ENCODE assay signal across 13 cellular contexts in the genomic region with DNA sequence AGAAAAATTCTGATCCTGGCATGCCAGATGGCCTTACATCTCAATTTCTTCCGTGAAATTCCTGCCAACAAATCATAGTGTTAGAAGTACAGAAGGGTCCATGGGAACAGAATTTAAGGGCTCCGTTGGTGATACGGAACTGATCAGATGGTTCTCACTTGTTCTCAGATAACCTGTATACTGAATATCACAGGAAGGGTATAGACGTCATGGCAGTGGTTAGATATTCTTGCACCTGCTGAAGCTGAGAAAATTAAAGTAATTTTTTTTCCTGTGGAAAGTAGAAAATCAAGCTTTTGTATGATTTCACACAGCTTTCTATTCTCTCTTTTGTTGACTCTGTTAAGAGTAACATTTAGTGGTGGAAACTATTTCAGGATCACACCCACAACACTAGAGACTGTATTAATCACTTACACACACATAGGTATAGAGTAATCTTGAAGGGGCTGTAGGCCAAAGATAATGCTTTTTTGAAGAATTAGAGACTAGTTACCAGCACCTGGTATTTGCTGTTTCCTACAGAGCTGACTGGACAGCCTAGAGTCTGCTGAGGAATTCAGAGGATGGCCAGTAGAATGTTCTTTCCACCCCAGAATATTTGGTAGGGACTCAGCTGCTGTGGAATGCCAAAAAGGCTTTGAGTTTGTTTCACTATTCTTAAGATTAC. TPM values are rescaled to one million over a fixed set of nuclear protein-coding genes. Genes with fewer than 3 reads are reported as not detected.
DNase-seq lines count a peak whose midpoint lies in the region; ATAC-seq and TF ChIP-seq lines count a peak whose summit lies in the region.
"Had no signal": no experiment of that assay in that cellular context is flagged by ENCODE, and none has a peak within 500 bp of the region (broad histone marks: within the 10 kb centered on the region; RNA-seq: fewer than 3 reads in every experiment).

No MANE protein-coding gene starts in this region.

- no peaks in the 10 kb centered on the region for H3K27me3 Mint-ChIP-seq in activated naive CD4-positive, alpha-beta T cell treated with anti-CD3 and anti-CD28 coated beads, Interleukin-2, amount 50 U/mL, for 24 hours
- H3K27me3 Mint-ChIP-seq in H9 (ENCODE audit: low read depth): no peaks in the 10 kb centered on the region

- H3K9me3 Mint-ChIP-seq in activated naive CD4-positive, alpha-beta T cell treated with anti-CD3 and anti-CD28 coated beads, Interleukin-2, amount 50 U/mL, for 24 hours: no peaks in the 10 kb centered on the region
- no peaks in the 10 kb centered on the region for H3K9me3 Mint-ChIP-seq in activated naive CD4-positive, alpha-beta T cell treated with anti-CD3 and anti-CD28 coated beads, Interleukin-2, amount 50 U/mL, for 72 hours
- H3K9me3 Mint-ChIP-seq in H9: no peaks in the 10 kb centered on the region

- H3K4me3 ChIP-seq in thymus (ENCODE audit: low read length): no peak overlapping the region
- no peak overlapping the region for H3K4me3 ChIP-seq in effector memory CD4-positive, alpha-beta T cell (ENCODE audit: insufficient read depth, low read depth, low read length, poor library complexity, severe bottlenecking)
- H3K4me3 ChIP-seq: heart left ventricle, skin epidermis had no signal

- H3K79me1 ChIP-seq in H9 (ENCODE audit: insufficient read depth, low read depth, low read length, poor library complexity, severe bottlenecking): peaks cover 2% of the 10 kb centered on the region

- H4K20me1 ChIP-seq in H9 (ENCODE audit: control insufficient read depth, insufficient read depth, insufficient read length): no peaks in the 10 kb centered on the region

- peaks cover 69% of the 10 kb centered on the region for H3K4me1 Mint-ChIP-seq in activated naive CD4-positive, alpha-beta T cell treated with anti-CD3 and anti-CD28 coated beads, Interleukin-2, amount 50 U/mL, for 24 hours
- peaks cover under 1 to 6% of the 10 kb centered on the region in 2 experiments for H3K4me1 Mint-ChIP-seq in H9

- H2AK5ac ChIP-seq in H9 (ENCODE audit: insufficient read length, low read length): no peak overlapping the region

- no peak overlapping the region for H3K9ac ChIP-seq in H9 (ENCODE audit: extremely low read depth, insufficient read length, low read length)

- 77% methylated on average over 4 of the region's 4 CpGs for WGBS in thymus
- no CpG with 5 or more reads among the region's 4 CpGs for WGBS in H9 (ENCODE audit: extremely low coverage, insufficient read length, low lambda C conversion rate)

- no peak overlapping the region for H3K56ac ChIP-seq in H9 (ENCODE audit: insufficient read length, low read depth, low read length)

- H3K27me3 ChIP-seq in thymus (ENCODE audit: control insufficient read depth, insufficient read depth) (no peaks in the 10 kb centered on the region), H9 (ENCODE audit: insufficient read depth, low read length) (no peaks in the 10 kb centered on the region)
- no peaks in the 10 kb centered on the region for H3K27me3 ChIP-seq in effector memory CD4-positive, alpha-beta T cell (replicated peaks; ENCODE audit: control insufficient read depth, insufficient read depth, low read length, poor library complexity, severe bottlenecking)
- H3K27me3 ChIP-seq: heart left ventricle had no signal

- no peak overlapping the region for H3T11ph ChIP-seq in H9 (ENCODE audit: low read length)

- H4K5ac ChIP-seq in H9 (ENCODE audit: insufficient read length, low read depth, low read length): no peak overlapping the region

- no peak overlapping the region for H3K4me2 ChIP-seq in H9 (ENCODE audit: insufficient read depth, insufficient read length, low read length)

- TF ChIP-seq CTCF in H9 (conservative IDR thresholded peaks at IDR 0.05): no peak

- no peak overlapping the region for H3K4ac ChIP-seq in H9 (ENCODE audit: low read depth, low read length)

- H2BK12ac ChIP-seq in H9 (ENCODE audit: insufficient read length, low read depth, low read length): no peak overlapping the region

- H3K79me2 ChIP-seq in H9 (ENCODE audit: insufficient read depth, low read length): peaks cover 13% of the 10 kb centered on the region; the same call in 1 of the 2 replicates

- H3K27ac ChIP-seq in thymus (ENCODE audit: low read depth) (peak overlapping the region; percentile 25), H9 (ENCODE audit: insufficient read length, low read depth, low read length) (no peak overlapping the region)
- no peak overlapping the region for H3K27ac ChIP-seq in effector memory CD4-positive, alpha-beta T cell (ENCODE audit: insufficient read depth, low read length, poor library complexity, severe bottlenecking)

- peak overlapping the region; percentile 95 for H3K27ac Mint-ChIP-seq in activated naive CD4-positive, alpha-beta T cell treated with anti-CD3 and anti-CD28 coated beads, Interleukin-2, amount 50 U/mL, for 24 hours
- peak overlapping the region; percentile 75 to 91 for H3K27ac Mint-ChIP-seq in activated naive CD4-positive, alpha-beta T cell treated with anti-CD3 and anti-CD28 coated beads, Interleukin-2, amount 50 U/mL, for 72 hours
- H3K27ac Mint-ChIP-seq in H9: no peak overlapping the region

- H4K91ac ChIP-seq in H9 (ENCODE audit: insufficient read length, low read depth, low read length): no peak overlapping the region

- H3K9me3 ChIP-seq in thymus (ENCODE audit: control insufficient read depth) (no peaks in the 10 kb centered on the region), H9 (ENCODE audit: control insufficient read depth, low read depth, low read length) (no peaks in the 10 kb centered on the region)
- H3K9me3 ChIP-seq in effector memory CD4-positive, alpha-beta T cell (ENCODE audit: control insufficient read depth, low read length): no peaks in the 10 kb centered on the region
- H3K9me3 ChIP-seq: heart left ventricle had no signal

- peaks cover 14% of the 10 kb centered on the region for H3K36me3 Mint-ChIP-seq in activated naive CD4-positive, alpha-beta T cell treated with anti-CD3 and anti-CD28 coated beads, Interleukin-2, amount 50 U/mL, for 24 hours
- H3K36me3 Mint-ChIP-seq in activated naive CD4-positive, alpha-beta T cell treated with anti-CD3 and anti-CD28 coated beads, Interleukin-2, amount 50 U/mL, for 72 hours: peaks cover 0 to 12% of the 10 kb centered on the region in 2 donors
- peaks cover 0 to 5% (median 0%) of the 10 kb centered on the region in 3 experiments; a peak in 3 of 7 replicates for H3K36me3 Mint-ChIP-seq in H9 (ENCODE audit: insufficient read depth in 1 of 3, low read depth in 3 of 3)

- no peak for DNase-seq in activated naive CD4-positive, alpha-beta T cell treated with anti-CD3 and anti-CD28 coated beads, Interleukin-2, amount 50 U/mL, for 16 hours
- DNase-seq in activated naive CD4-positive, alpha-beta T cell treated with anti-CD3 and anti-CD28 coated beads, Interleukin-2, amount 50 U/mL, for 72 hours (ENCODE audit: low spot score in 2 of 2): no peak
- peak; percentile 39 for DNase-seq in iris pigment epithelial cell (ENCODE audit: low read depth)
- no peak for DNase-seq in H9
- no peak for DNase-seq in AML-193 (lab: John Stamatoyannopoulos, UW)
- no peak for DNase-seq in effector memory CD4-positive, alpha-beta T cell
- DNase-seq: dermis blood vessel endothelial cell, heart left ventricle, NCI-H526 had no signal

- peak overlapping the region; percentile 75 for H3K4me3 Mint-ChIP-seq in activated naive CD4-positive, alpha-beta T cell treated with anti-CD3 and anti-CD28 coated beads, Interleukin-2, amount 50 U/mL, for 24 hours
- H3K4me3 Mint-ChIP-seq in H9: no peak overlapping the region

- H2AFZ ChIP-seq in H9 (ENCODE audit: low read length): no peak overlapping the region

- no peak overlapping the region for H2BK120ac ChIP-seq in H9 (ENCODE audit: low read depth, low read length, poor library complexity, severe bottlenecking)

- H2BK20ac ChIP-seq in H9 (ENCODE audit: low read depth, low read length, poor library complexity, severe bottlenecking): no peak overlapping the region

- H3K36me3 ChIP-seq in thymus (ENCODE audit: control insufficient read depth, insufficient read depth): no peaks in the 10 kb centered on the region
- H3K36me3 ChIP-seq in effector memory CD4-positive, alpha-beta T cell (ENCODE audit: control insufficient read depth, insufficient read depth, low read length): no peaks in the 10 kb centered on the region

- no peak overlapping the region for H4K8ac ChIP-seq in H9 (replicated peaks; ENCODE audit: insufficient read length, low read depth, low read length)

- H3K14ac ChIP-seq in H9 (ENCODE audit: insufficient read depth, low read length): no peak overlapping the region

- no peak overlapping the region for H2BK5ac ChIP-seq in H9 (ENCODE audit: insufficient read length, low read length)

- no peaks in the 10 kb centered on the region for H3K23me2 ChIP-seq in H9 (ENCODE audit: insufficient read length, low read depth, low read length, poor library complexity, severe bottlenecking)

- H3K4me1 ChIP-seq in thymus (ENCODE audit: control insufficient read depth, insufficient read depth, low read length) (peaks cover 5% of the 10 kb centered on the region), H9 (ENCODE audit: insufficient read depth, low read length) (peaks cover under 1% of the 10 kb centered on the region; the same call in 1 of the 2 replicates)
- H3K4me1 ChIP-seq in effector memory CD4-positive, alpha-beta T cell (ENCODE audit: control insufficient read depth, insufficient read depth, low read length, poor library complexity, severe bottlenecking): peaks cover 8% of the 10 kb centered on the region

- peak; percentile 92 to 97 for ATAC-seq in activated naive CD4-positive, alpha-beta T cell treated with anti-CD3 and anti-CD28 coated beads, Interleukin-2, amount 50 U/mL, for 72 hours
- ATAC-seq: HCT116, heart left ventricle had no signal

- H3K18ac ChIP-seq in H9 (ENCODE audit: insufficient read length, low read depth, low read length): no peak overlapping the region

- no peak overlapping the region for H2BK15ac ChIP-seq in H9 (ENCODE audit: low read depth, low read length)

- H3K23ac ChIP-seq in H9 (ENCODE audit: insufficient read length, low read depth, low read length): no peak overlapping the region

RNA-seq across cellular contexts. Expression of gene TENT4B, which starts 7.5 kb away (rescaled TPM):
- 10 to 100 TPM; 25.7 to 27.9 TPM for total RNA-seq in activated naive CD4-positive, alpha-beta T cell treated with anti-CD3 and anti-CD28 coated beads, Interleukin-2, amount 50 U/mL, for 72 hours
- 8.1 TPM for polyA plus RNA-seq in thymus
- 12.4 and 13.0 TPM in 2 replicates for total RNA-seq in H9 (2021)

Comparison
In these comparisons a context has a peak if more than half of its experiments do, and no peak if none do; other contexts are left out.
1. H3K27ac Mint-ChIP-seq: peak in activated naive CD4-positive, alpha-beta T cell treated with anti-CD3 and anti-CD28 coated beads, Interleukin-2, amount 50 U/mL, for 24 hours (single experiment) and activated naive CD4-positive, alpha-beta T cell treated with anti-CD3 and anti-CD28 coated beads, Interleukin-2, amount 50 U/mL, for 72 hours (2 of 2); none in H9 (0 of 3).